In the genomic region with DNA sequence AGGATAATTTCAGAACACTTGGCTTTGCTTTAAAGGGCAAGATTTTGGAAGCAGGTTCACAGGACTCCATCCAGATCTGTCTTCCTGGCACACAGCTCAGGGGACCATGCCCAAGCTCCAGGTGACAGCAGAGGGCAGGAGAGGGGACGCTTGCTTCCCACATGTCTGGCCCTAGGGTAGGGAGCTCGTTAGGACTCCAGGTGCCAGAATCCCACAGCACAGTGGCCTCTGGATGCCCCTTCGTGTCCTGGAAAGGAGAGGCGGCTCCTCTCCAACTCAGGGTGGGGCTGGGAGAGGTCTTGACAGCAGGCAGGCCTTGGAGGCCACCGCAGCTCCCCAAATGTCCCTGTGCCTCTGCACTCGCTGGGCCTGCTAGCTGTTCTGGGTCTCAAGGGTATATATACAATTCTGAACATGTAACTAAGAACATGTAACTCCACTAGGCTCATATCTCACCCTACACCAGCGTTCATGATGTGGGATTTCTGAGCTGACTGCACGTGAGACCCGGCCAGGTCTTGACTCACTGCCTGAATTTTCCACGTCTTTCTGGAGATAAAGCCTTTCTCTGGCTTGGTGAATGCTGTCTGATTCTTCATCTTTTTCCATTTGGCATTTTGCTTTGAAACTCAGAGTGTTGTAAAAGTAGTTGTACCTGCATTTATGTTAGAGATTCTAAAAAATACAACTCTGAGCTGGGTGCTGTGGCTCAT, we compare ENCODE assay signal across 1 cellular context.
TF ChIP-seq lines count a peak whose summit lies in the region.

No MANE protein-coding gene starts in this region.

TF ChIP-seq in GM23338, 12 proteins besides CTCF, POLR2A, EP300 and RAD21 (continued from another document):
- TF ChIP-seq, protein P1, sequence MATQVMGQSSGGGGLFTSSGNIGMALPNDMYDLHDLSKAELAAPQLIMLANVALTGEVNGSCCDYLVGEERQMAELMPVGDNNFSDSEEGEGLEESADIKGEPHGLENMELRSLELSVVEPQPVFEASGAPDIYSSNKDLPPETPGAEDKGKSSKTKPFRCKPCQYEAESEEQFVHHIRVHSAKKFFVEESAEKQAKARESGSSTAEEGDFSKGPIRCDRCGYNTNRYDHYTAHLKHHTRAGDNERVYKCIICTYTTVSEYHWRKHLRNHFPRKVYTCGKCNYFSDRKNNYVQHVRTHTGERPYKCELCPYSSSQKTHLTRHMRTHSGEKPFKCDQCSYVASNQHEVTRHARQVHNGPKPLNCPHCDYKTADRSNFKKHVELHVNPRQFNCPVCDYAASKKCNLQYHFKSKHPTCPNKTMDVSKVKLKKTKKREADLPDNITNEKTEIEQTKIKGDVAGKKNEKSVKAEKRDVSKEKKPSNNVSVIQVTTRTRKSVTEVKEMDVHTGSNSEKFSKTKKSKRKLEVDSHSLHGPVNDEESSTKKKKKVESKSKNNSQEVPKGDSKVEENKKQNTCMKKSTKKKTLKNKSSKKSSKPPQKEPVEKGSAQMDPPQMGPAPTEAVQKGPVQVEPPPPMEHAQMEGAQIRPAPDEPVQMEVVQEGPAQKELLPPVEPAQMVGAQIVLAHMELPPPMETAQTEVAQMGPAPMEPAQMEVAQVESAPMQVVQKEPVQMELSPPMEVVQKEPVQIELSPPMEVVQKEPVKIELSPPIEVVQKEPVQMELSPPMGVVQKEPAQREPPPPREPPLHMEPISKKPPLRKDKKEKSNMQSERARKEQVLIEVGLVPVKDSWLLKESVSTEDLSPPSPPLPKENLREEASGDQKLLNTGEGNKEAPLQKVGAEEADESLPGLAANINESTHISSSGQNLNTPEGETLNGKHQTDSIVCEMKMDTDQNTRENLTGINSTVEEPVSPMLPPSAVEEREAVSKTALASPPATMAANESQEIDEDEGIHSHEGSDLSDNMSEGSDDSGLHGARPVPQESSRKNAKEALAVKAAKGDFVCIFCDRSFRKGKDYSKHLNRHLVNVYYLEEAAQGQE (IDR thresholded peaks at IDR 0.05; ENCODE audit: unreplicated experiment) = no peak
- TF ChIP-seq, protein P2, sequence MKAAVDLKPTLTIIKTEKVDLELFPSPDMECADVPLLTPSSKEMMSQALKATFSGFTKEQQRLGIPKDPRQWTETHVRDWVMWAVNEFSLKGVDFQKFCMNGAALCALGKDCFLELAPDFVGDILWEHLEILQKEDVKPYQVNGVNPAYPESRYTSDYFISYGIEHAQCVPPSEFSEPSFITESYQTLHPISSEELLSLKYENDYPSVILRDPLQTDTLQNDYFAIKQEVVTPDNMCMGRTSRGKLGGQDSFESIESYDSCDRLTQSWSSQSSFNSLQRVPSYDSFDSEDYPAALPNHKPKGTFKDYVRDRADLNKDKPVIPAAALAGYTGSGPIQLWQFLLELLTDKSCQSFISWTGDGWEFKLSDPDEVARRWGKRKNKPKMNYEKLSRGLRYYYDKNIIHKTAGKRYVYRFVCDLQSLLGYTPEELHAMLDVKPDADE (IDR thresholded peaks at IDR 0.05) = no peak
TF ChIP-seq in GM23338: peak in this region for 0.
